ENCODE assay signal across 8 cellular contexts in the genomic region with DNA sequence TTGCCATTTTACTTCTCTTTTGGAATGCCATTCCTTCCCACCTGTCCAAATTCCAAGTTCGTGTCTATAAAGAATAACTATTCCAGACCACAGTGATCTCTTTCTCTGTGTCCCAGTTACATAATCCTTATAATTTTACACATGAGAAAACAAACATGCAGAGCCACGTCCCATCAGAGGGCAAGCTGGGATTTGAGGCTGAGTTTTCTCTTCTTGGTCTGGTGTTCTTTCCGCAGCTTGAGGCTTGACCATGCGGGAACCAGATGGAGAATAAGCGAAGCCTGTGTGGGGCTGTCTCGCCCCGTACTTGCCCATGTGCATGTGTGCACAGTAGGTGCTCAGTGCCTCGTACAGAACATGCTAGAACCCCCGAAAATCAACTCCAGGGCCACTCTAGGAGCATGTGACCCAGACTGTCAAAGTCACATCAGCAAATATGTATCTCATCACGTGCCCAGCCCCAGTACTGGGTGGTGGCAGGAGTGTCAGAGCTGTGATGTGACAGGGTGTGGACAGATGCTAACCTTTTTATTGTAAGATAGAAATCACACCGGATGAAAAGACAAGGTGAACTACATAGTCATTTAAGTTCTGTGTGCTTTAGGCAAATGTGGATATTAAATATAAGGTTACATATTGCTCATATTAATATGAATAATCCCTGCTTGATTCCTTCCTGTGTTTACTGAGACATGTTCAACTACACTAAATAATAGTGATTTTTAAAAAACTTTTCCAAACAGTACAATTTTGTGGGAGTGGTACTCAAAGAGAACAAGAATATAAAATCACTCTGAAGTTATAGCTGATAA. TPM values are rescaled to one million over a fixed set of nuclear protein-coding genes. Genes with fewer than 3 reads are reported as not detected.
DNase-seq lines count a peak whose midpoint lies in the region; ATAC-seq and TF ChIP-seq lines count a peak whose summit lies in the region.

No MANE protein-coding gene starts in this region.

- peak overlapping the region; percentile 89 to 97 (median 94) for H3K4me3 Mint-ChIP-seq in brain

- H3K27me3 Mint-ChIP-seq in brain: no peaks in the 10 kb centered on the region

- no peak for DNase-seq in AG04449 (ENCODE audit: low read depth, low spot score)
- no peak for DNase-seq in mesenchymal stem cell
- no peak for DNase-seq in NCI-H187 (lab: John Stamatoyannopoulos, UW)
- DNase-seq in putamen (ENCODE audit: low spot score): no peak
- no peak for DNase-seq in CD1c-positive myeloid dendritic cell (ENCODE audit: extremely low spot score)

- H3K14ac ChIP-seq in mesenchymal stem cell (ENCODE audit: low read length in 2 of 2): peak overlapping the region in 1 of 2 experiments; percentile 35

- H2AFZ ChIP-seq in KMS-11 (ENCODE audit: low read depth) (no peak overlapping the region), mesenchymal stem cell (ENCODE audit: low read depth, low read length) (no peak overlapping the region)

- H3K36me3 Mint-ChIP-seq in brain: peaks cover 56% of the 10 kb centered on the region

- H3K79me1 ChIP-seq in mesenchymal stem cell (replicated peaks; ENCODE audit: low read length, poor library complexity, severe bottlenecking): peaks cover 29% of the 10 kb centered on the region

- no peak for TF ChIP-seq POLR2A in gastroesophageal sphincter (IDR thresholded peaks at IDR 0.05)

- ATAC-seq in gastroesophageal sphincter: no peak

- no peaks in the 10 kb centered on the region for H3K9me3 ChIP-seq in mesenchymal stem cell (ENCODE audit: control insufficient read depth, low read length)
- no peaks in the 10 kb centered on the region for H3K9me3 ChIP-seq in gastroesophageal sphincter

- H3K4me3 ChIP-seq in AG04449 (ENCODE audit: low read depth, low read length) (peak overlapping the region; percentile 15), KMS-11 (IDR thresholded peaks at IDR 0.05; ENCODE audit: insufficient read depth, low read depth, low read length) (no peak overlapping the region), mesenchymal stem cell (ENCODE audit: insufficient read depth in 1 of 2, low read depth in 1 of 2, low read length in 2 of 2) (peak overlapping the region in 1 of 2 experiments; percentile 99), gastroesophageal sphincter (no peak overlapping the region)

- peaks cover 74% of the 10 kb centered on the region for H3K4me1 Mint-ChIP-seq in brain

- no peak for TF ChIP-seq EP300 in gastroesophageal sphincter (IDR thresholded peaks at IDR 0.05)

- no peak overlapping the region for H2BK120ac ChIP-seq in mesenchymal stem cell (ENCODE audit: low read depth, low read length)

- H3K4me1 ChIP-seq in KMS-11 (ENCODE audit: low read depth, poor library complexity, severe bottlenecking) (peaks cover 32% of the 10 kb centered on the region), mesenchymal stem cell (ENCODE audit: control insufficient read depth, insufficient read depth, low read depth, low read length) (peaks cover 28% of the 10 kb centered on the region), gastroesophageal sphincter (peaks cover 0 to 44% (median 9%) of the 10 kb centered on the region in 3 donors)

- WGBS in mesenchymal stem cell: 88% methylated on average over 10 of the region's 11 CpGs
- WGBS in gastroesophageal sphincter (ENCODE audit: low coverage in 1 of 2), 2 donors: 33 to 49% methylated on average over 3 of the region's 11 CpGs

- H3K27ac ChIP-seq in KMS-11: no peak overlapping the region
- H3K27ac ChIP-seq in mesenchymal stem cell (ENCODE audit: low read length, poor library complexity, severe bottlenecking): no peak overlapping the region
- H3K27ac ChIP-seq in gastroesophageal sphincter: peak overlapping the region in 1 of 4 donors; percentile 4

- no peak overlapping the region for H3K4ac ChIP-seq in mesenchymal stem cell (ENCODE audit: low read depth in 1 of 2, low read length in 2 of 2)

- H3K23ac ChIP-seq in mesenchymal stem cell (ENCODE audit: low read length in 2 of 2): no peak overlapping the region

- H3K4me2 ChIP-seq in KMS-11 (peak overlapping the region; percentile 61), mesenchymal stem cell (ENCODE audit: low read length, poor library complexity, severe bottlenecking) (no peak overlapping the region)

- H4K20me1 ChIP-seq in KMS-11 (ENCODE audit: insufficient read depth): peaks cover 31% of the 10 kb centered on the region

- no peak overlapping the region for H4K8ac ChIP-seq in mesenchymal stem cell (ENCODE audit: low read length)

- H3K18ac ChIP-seq in mesenchymal stem cell (ENCODE audit: low read depth in 1 of 2, low read length in 2 of 2): no peak overlapping the region

- H2BK15ac ChIP-seq in mesenchymal stem cell (ENCODE audit: low read depth, poor library complexity, severe bottlenecking): peak overlapping the region; percentile 52

- no peak overlapping the region for H4K91ac ChIP-seq in mesenchymal stem cell (ENCODE audit: low read length)

- no peak overlapping the region for H2AK5ac ChIP-seq in mesenchymal stem cell (ENCODE audit: low read length, severe bottlenecking)

- no peak overlapping the region for H2BK5ac ChIP-seq in mesenchymal stem cell (ENCODE audit: low read depth, low read length, poor library complexity, severe bottlenecking)

- peaks cover 30% of the 10 kb centered on the region; the same call in 1 of the 2 replicates for H3K36me3 ChIP-seq in KMS-11 (ENCODE audit: insufficient read depth)
- H3K36me3 ChIP-seq in mesenchymal stem cell (ENCODE audit: control insufficient read depth in 1 of 2, insufficient read depth in 2 of 2, low read depth in 1 of 2, low read length in 2 of 2): peaks cover 17 to 64% of the 10 kb centered on the region in 2 experiments
- peaks cover 0 to 43% of the 10 kb centered on the region in 2 donors for H3K36me3 ChIP-seq in gastroesophageal sphincter

- H3K27me3 ChIP-seq in KMS-11 (ENCODE audit: insufficient read depth, low read depth) (no peaks in the 10 kb centered on the region), mesenchymal stem cell (ENCODE audit: control insufficient read depth in 1 of 2, insufficient read depth in 1 of 2, low read length in 2 of 2) (no peaks in the 10 kb centered on the region), gastroesophageal sphincter (no peaks in the 10 kb centered on the region)

- POLR2A ChIA-PET in AG04449 (lab: Yijun Ruan, JAX): no interaction called here

- H3K9me3 Mint-ChIP-seq in brain: peaks cover 0 to 7% (median 6%) of the 10 kb centered on the region in 5 experiments

- no peak overlapping the region for H2BK12ac ChIP-seq in mesenchymal stem cell (ENCODE audit: low read length in 2 of 2)

- TF ChIP-seq CTCF in AG04449 (IDR thresholded peaks at IDR 0.05; ENCODE audit: insufficient read depth, low read length, missing control alignments): no peak
- no peak for TF ChIP-seq CTCF in KMS-11 (conservative IDR thresholded peaks at IDR 0.05; ENCODE audit: low read depth, low read length)
- TF ChIP-seq CTCF in brain (conservative IDR thresholded peaks at IDR 0.05): no peak
- no peak for TF ChIP-seq CTCF in gastroesophageal sphincter (IDR thresholded peaks at IDR 0.05)

- H3K27ac Mint-ChIP-seq in brain: peak overlapping the region; percentile 18 to 92 (median 51)

- H3K79me2 ChIP-seq in KMS-11 (ENCODE audit: insufficient read depth, low read depth): peaks cover 55% of the 10 kb centered on the region

- CTCF ChIA-PET in AG04449 (lab: Yijun Ruan, JAX): interaction anchor here (0.7 to 6.3 kb wide), 2 partner anchors 44 to 111 kb away, joined by 4 to 32 read pairs; no protein-coding TSS in a partner anchor

- H3K9ac ChIP-seq in KMS-11 (no peak overlapping the region), mesenchymal stem cell (ENCODE audit: low read length) (peak overlapping the region; percentile 95)

RNA-seq across cellular contexts. Expression of a gene that starts 3.2 kb away (rescaled TPM):
- 35.2 TPM for polyA plus RNA-seq in brain (ENCODE audit: insufficient read depth, low read depth, low replicate concordance)
- polyA plus RNA-seq in mesenchymal stem cell (2013, experiment 1 of 2): 274 TPM
- 281 TPM for polyA plus RNA-seq in mesenchymal stem cell (2013, experiment 2 of 2)
- total RNA-seq in gastroesophageal sphincter: 10 to 100 TPM; 18.8 to 52.1 (median 30.7) TPM
